Comparison of ENCODE assay signal across 8 cellular contexts in genomic region chr1:151993734-151994496, GRCh38.
DNase-seq lines count a peak whose midpoint lies in the region; ATAC-seq and TF ChIP-seq lines count a peak whose summit lies in the region.

Gene S100A10, minus strand, starts transcription at chr1:151993859. Its CDS starts 7,629 bp downstream, at chr1:151986230.

- in situ Hi-C loops in KBM-7 (cut with MboI; ENCODE audit: low pct_unique_long_range_greater_than_20kb, low sequenced_read_pairs) (no loop called here), T47D (cut with HindIII; ENCODE audit: low pct_unique_long_range_greater_than_20kb, low sequenced_read_pairs) (no loop called here)

- no peak for ATAC-seq in HG03354 (IDR thresholded peaks at IDR 0.05; ENCODE audit: poor library complexity, severe bottlenecking, unreplicated experiment)
- ATAC-seq in HG03469 (IDR thresholded peaks at IDR 0.05; ENCODE audit: unreplicated experiment): no peak

- TF ChIP-seq CTCF in VCaP (conservative IDR thresholded peaks at IDR 0.05): no peak

- DNase-seq in DMS153 (lab: John Stamatoyannopoulos, UW): peak; percentile 51
- peak; percentile 73 for DNase-seq in KBM-7
- DNase-seq in T47D (ENCODE audit: low read depth in 1 of 2, low spot score in 1 of 2): peak; percentile 63 to 88
- DNase-seq in iPS-NIHi11 (ENCODE audit: low spot score): peak; percentile 63
- peak; percentile 65 for DNase-seq in stimulated activated CD4-positive, alpha-beta T cell treated with anti-CD3 and anti-CD28 coated beads, Interleukin-12 subunit alpha, Interleukin-12 subunit beta, amount 100 ng/mL, for 4 hours

- peak within 1 kb of the TSS; percentile 96 for H3K27ac ChIP-seq in VCaP
